ENCODE assay signal across 26 cellular contexts in genomic region chr12:21839776-21840175, GRCh38.
"Had no signal": no experiment of that assay in that cellular context is flagged by ENCODE, and none has a peak within 500 bp of the region (broad histone marks: within the 10 kb centered on the region; RNA-seq: fewer than 3 reads in every experiment).

No MANE protein-coding gene starts in this region.

- H3K27ac ChIP-seq: hepatocyte, left ventricle myocardium inferior, neural progenitor cell, neutrophil, ovary, right atrium auricular region, right lobe of liver, skin epidermis, stomach, testis, thyroid gland, transverse colon, upper lobe of left lung, vagina had no signal

- ATAC-seq: naive thymus-derived CD8-positive, alpha-beta T cell; right lobe of liver; stimulated activated naive B cell treated with anti-CD40 and anti-IgM and Interleukin-4, amounts not matched to agents 10 μg/mL and 1 μg/mL and 100 μg/mL, for 72 hours; stimulated activated naive CD8-positive, alpha-beta T cell treated with anti-CD3 and anti-CD28 coated beads, Interleukin-15, Interleukin-2, amounts not matched to agents 100 U/mL and 50 U/mL, for 24 hours had no signal

- H3K4me3 ChIP-seq: hepatocyte, left ventricle myocardium inferior, lung, neural progenitor cell, ovary, right atrium auricular region, right lobe of liver, skin epidermis, stomach, testis, thyroid gland, transverse colon, upper lobe of left lung, vagina had no signal

- H3K4me1 ChIP-seq: left ventricle myocardium inferior, neural progenitor cell, right lobe of liver, stomach, testis, thyroid gland, transverse colon, upper lobe of left lung, vagina had no signal

- H2AFZ ChIP-seq: hepatocyte, neural progenitor cell had no signal

- H3K36me3 ChIP-seq: neural progenitor cell, neutrophil, ovary, thyroid gland, transverse colon, upper lobe of left lung had no signal

- DNase-seq: islet precursor cell; left ventricle myocardium inferior; mesendoderm; naive thymus-derived CD8-positive, alpha-beta T cell; nephron progenitor cell; occipital lobe; ovary; right lobe of liver; stimulated activated CD4-positive, alpha-beta T cell treated with anti-CD3 and anti-CD28 coated beads, Interleukin-12 subunit alpha, Interleukin-12 subunit beta, amount 100 ng/mL, for 4 hours; stimulated activated CD4-positive, alpha-beta T cell treated with anti-CD3 and anti-CD28 coated beads, Interleukin-15, amount 100 ng/mL, for 24 hours; stimulated activated CD4-positive, alpha-beta T cell treated with anti-CD3 and anti-CD28 coated beads, Interleukin-2, amount 100 ng/mL, for 24 hours; stimulated activated CD4-positive, alpha-beta T cell treated with anti-CD3 and anti-CD28 coated beads, Interleukin-4, amount 100 ng/mL, for 1 hour; stimulated activated naive B cell treated with anti-CD40 and anti-IgM and Interleukin-4, amounts not matched to agents 10 μg/mL and 1 μg/mL and 100 μg/mL, for 72 hours; stimulated activated naive CD8-positive, alpha-beta T cell treated with anti-CD3 and anti-CD28 coated beads, Interleukin-15, Interleukin-2, amounts not matched to agents 100 U/mL and 50 U/mL, for 24 hours; stomach; testis; thyroid gland; transverse colon; upper lobe of left lung had no signal

- H3K9ac ChIP-seq: neural progenitor cell had no signal

- H3K27me3 ChIP-seq: hepatocyte, neural progenitor cell, neutrophil, ovary, right atrium auricular region, right lobe of liver, stomach, testis, thyroid gland, transverse colon, upper lobe of left lung, vagina had no signal

- H3K9me3 ChIP-seq: left ventricle myocardium inferior, neutrophil, ovary, right atrium auricular region, right lobe of liver, stomach, testis, thyroid gland, transverse colon, upper lobe of left lung, vagina had no signal

- H3K79me2 ChIP-seq: hepatocyte had no signal

- H3K4me2 ChIP-seq: hepatocyte, neural progenitor cell had no signal
